14 cellular contexts compared by ENCODE assay signal in genomic region chr2:10286216-10287037, GRCh38. TPM values are rescaled to one million over a fixed set of nuclear protein-coding genes. Genes with fewer than 3 reads are reported as not detected.
DNase-seq lines count a peak whose midpoint lies in the region; ATAC-seq, FAIRE-seq and TF ChIP-seq lines count a peak whose summit lies in the region.
"Had no signal": no experiment of that assay in that cellular context is flagged by ENCODE, and none has a peak within 500 bp of the region (broad histone marks: within the 10 kb centered on the region; RNA-seq: fewer than 3 reads in every experiment).

No MANE protein-coding gene starts in this region.

- no peak for FAIRE-seq in GM19239 (lab: Jason Lieb, UNC)
- FAIRE-seq: H1 had no signal

- H3K4me3 ChIP-seq in gastroesophageal sphincter, result no peak overlapping the region

- ATAC-seq in gastroesophageal sphincter, result no peak
- ATAC-seq in GM21619 (IDR thresholded peaks at IDR 0.05; ENCODE audit: unreplicated experiment), result no peak

- H3K4me1 ChIP-seq in gastroesophageal sphincter, result peaks cover 0 to 28% (median 17%) of the 10 kb centered on the region in 3 donors

- TF ChIP-seq CTCF in gastroesophageal sphincter (IDR thresholded peaks at IDR 0.05) (no peak), osteocyte (IDR thresholded peaks at IDR 0.05) (no peak)

- H3K9me3 ChIP-seq in gastroesophageal sphincter, result no peaks in the 10 kb centered on the region

- no peak for TF ChIP-seq POLR2A in gastroesophageal sphincter (IDR thresholded peaks at IDR 0.05)

- peak overlapping the region; percentile 90 for H3K27ac Mint-ChIP-seq in osteocyte (ENCODE audit: unreplicated experiment)
- H3K27ac Mint-ChIP-seq: activated naive CD4-positive, alpha-beta T cell treated with anti-CD3 and anti-CD28 coated beads, Interleukin-2, amount 50 U/mL, for 24 hours; CD8-positive, alpha-beta memory T cell; WTC11 had no signal

- no peaks in the 10 kb centered on the region for H3K9me3 Mint-ChIP-seq in osteocyte (ENCODE audit: unreplicated experiment)
- H3K9me3 Mint-ChIP-seq: activated naive CD4-positive, alpha-beta T cell treated with anti-CD3 and anti-CD28 coated beads, Interleukin-2, amount 50 U/mL, for 24 hours; CD8-positive, alpha-beta memory T cell; WTC11 had no signal

- DNase-seq in COLO668 (lab: John Stamatoyannopoulos, UW; ENCODE audit: unreplicated experiment) (peak; percentile 77), NCI-H460 (ENCODE audit: extremely low read depth, low read depth) (peak; percentile 44), osteocyte (ENCODE audit: extremely low spot score, unreplicated experiment) (no peak), GM19239 (ENCODE audit: insufficient read length, low spot score) (no peak)
- no peak for DNase-seq in activated CD4-positive, alpha-beta T cell treated with anti-CD3 and anti-CD28 coated beads for 4 hours
- DNase-seq in activated CD8-positive, alpha-beta memory T cell treated with anti-CD3 and anti-CD28 coated beads, Interleukin-2, amount 50 U/mL, for 4 hours, result no peak
- DNase-seq: NCI-H82 had no signal

- no peaks in the 10 kb centered on the region for H3K27me3 Mint-ChIP-seq in osteocyte (ENCODE audit: unreplicated experiment)
- H3K27me3 Mint-ChIP-seq: activated naive CD4-positive, alpha-beta T cell treated with anti-CD3 and anti-CD28 coated beads, Interleukin-2, amount 50 U/mL, for 24 hours; CD8-positive, alpha-beta memory T cell had no signal

- no peak for TF ChIP-seq EP300 in gastroesophageal sphincter (IDR thresholded peaks at IDR 0.05)

- no peaks in the 10 kb centered on the region for H3K36me3 ChIP-seq in gastroesophageal sphincter

- 100% methylated on average over 1 of the region's 27 CpGs; no CpG with 5 or more reads in 1 of the 2 donors for WGBS in gastroesophageal sphincter (ENCODE audit: low coverage in 1 of 2), 2 donors

- peaks cover 67% of the 10 kb centered on the region for H3K4me1 Mint-ChIP-seq in osteocyte (ENCODE audit: unreplicated experiment)
- H3K4me1 Mint-ChIP-seq: activated naive CD4-positive, alpha-beta T cell treated with anti-CD3 and anti-CD28 coated beads, Interleukin-2, amount 50 U/mL, for 24 hours; CD8-positive, alpha-beta memory T cell had no signal

- H3K4me3 Mint-ChIP-seq in osteocyte (ENCODE audit: unreplicated experiment), result no peak overlapping the region
- H3K4me3 Mint-ChIP-seq: activated naive CD4-positive, alpha-beta T cell treated with anti-CD3 and anti-CD28 coated beads, Interleukin-2, amount 50 U/mL, for 24 hours; CD8-positive, alpha-beta memory T cell; WTC11 had no signal

- no peaks in the 10 kb centered on the region for H3K36me3 Mint-ChIP-seq in osteocyte (ENCODE audit: unreplicated experiment)
- H3K36me3 Mint-ChIP-seq: activated naive CD4-positive, alpha-beta T cell treated with anti-CD3 and anti-CD28 coated beads, Interleukin-2, amount 50 U/mL, for 24 hours; CD8-positive, alpha-beta memory T cell; WTC11 had no signal

- H3K27ac ChIP-seq in gastroesophageal sphincter, result peak overlapping the region in 3 of 4 donors; percentile 18 to 72 (median 69)
- H3K27ac ChIP-seq: epithelial cell of prostate had no signal

- no peaks in the 10 kb centered on the region for H3K27me3 ChIP-seq in gastroesophageal sphincter

RNA-seq across cellular contexts. Expression of gene HPCAL1, which starts 16.3 kb away (rescaled TPM):
- total RNA-seq in NCI-H460 (2014; rRNA removed; shearing (Covaris generic)), result 189 and 215 TPM in 2 replicates
- 185 and 207 TPM in 2 replicates for polyA plus RNA-seq in NCI-H460 (2014; cell fraction: nucleus; rRNA removed)
- total RNA-seq in gastroesophageal sphincter (10 to 100 TPM; 17.0 to 42.1 (median 29.8) TPM), osteocyte (56.8 and 57.8 TPM in 2 replicates)

Comparison
In these comparisons a context has a peak if more than half of its experiments do, and no peak if none do; other contexts are left out.
1. DNase-seq: peak in COLO668 (single experiment) and NCI-H460 (single experiment); none in osteocyte (single experiment), GM19239 (single experiment), activated CD4-positive, alpha-beta T cell treated with anti-CD3 and anti-CD28 coated beads for 4 hours (0 of 2) and activated CD8-positive, alpha-beta memory T cell treated with anti-CD3 and anti-CD28 coated beads, Interleukin-2, amount 50 U/mL, for 4 hours (single experiment).